1 cellular context compared by ENCODE assay signal in genomic region chr15:64640146-64640868, GRCh38.
TF ChIP-seq lines count a peak whose summit lies in the region.

No MANE protein-coding gene starts in this region.

TF ChIP-seq in HepG2, 621 proteins besides CTCF, POLR2A, EP300 and RAD21 (continued from another document):
- 0 out of 2 replicates have a peak, but pooled peaks have one; percentile 26 for TF ChIP-seq HNF1A (IDR thresholded peaks at IDR 0.05; ENCODE audit: low read depth)
- no peak for TF ChIP-seq HNF1A (CRISPR knock-in tag; IDR thresholded peaks at IDR 0.05; ENCODE audit: borderline replicate concordance)
- peak; percentile 85 for TF ChIP-seq ARID5B (CRISPR knock-in tag; IDR thresholded peaks at IDR 0.05)
- no peak for TF ChIP-seq NONO (IDR thresholded peaks at IDR 0.05)
- TF ChIP-seq NONO (CRISPR knock-in tag; conservative IDR thresholded peaks at IDR 0.05), result no peak
- no peak for TF ChIP-seq THAP8 (CRISPR knock-in tag; IDR thresholded peaks at IDR 0.05; ENCODE audit: borderline replicate concordance)
- TF ChIP-seq ZFP91 (CRISPR knock-in tag; IDR thresholded peaks at IDR 0.05; ENCODE audit: borderline replicate concordance), result no peak
- no peak for TF ChIP-seq ISX (CRISPR knock-in tag; conservative IDR thresholded peaks at IDR 0.05)
- no peak for TF ChIP-seq RBAK (CRISPR knock-in tag; IDR thresholded peaks at IDR 0.05)
- no peak for TF ChIP-seq ZNF264 (CRISPR knock-in tag; IDR thresholded peaks at IDR 0.05)
- TF ChIP-seq ZNF225 (CRISPR knock-in tag; IDR thresholded peaks at IDR 0.05), result no peak
- TF ChIP-seq CENPBD1 (CRISPR knock-in tag; IDR thresholded peaks at IDR 0.05; ENCODE audit: borderline replicate concordance, low read depth), result no peak
- no peak for TF ChIP-seq NFE2L1 (CRISPR knock-in tag; IDR thresholded peaks at IDR 0.05; ENCODE audit: borderline replicate concordance)
- no peak for TF ChIP-seq AHR (CRISPR knock-in tag; IDR thresholded peaks at IDR 0.05)
- no peak for TF ChIP-seq RBM39 (IDR thresholded peaks at IDR 0.05; ENCODE audit: low read depth, low read length, poor library complexity, severe bottlenecking)
- TF ChIP-seq CEBPB (IDR thresholded peaks at IDR 0.05; ENCODE audit: borderline replicate concordance, low read depth, low read length), result no peak
- TF ChIP-seq KLF6 (CRISPR knock-in tag; IDR thresholded peaks at IDR 0.05), result no peak
- no peak for TF ChIP-seq ZBTB10 (CRISPR knock-in tag; IDR thresholded peaks at IDR 0.05; ENCODE audit: borderline replicate concordance)
- no peak for TF ChIP-seq ZNF800 (CRISPR knock-in tag; IDR thresholded peaks at IDR 0.05)
- TF ChIP-seq SRSF1 (optimal IDR thresholded peaks at IDR 0.05; ENCODE audit: low read depth, low read length), result no peak
- TF ChIP-seq ATAD3A (CRISPR knock-in tag; IDR thresholded peaks at IDR 0.05), result no peak
- TF ChIP-seq ZNF501 (CRISPR knock-in tag; IDR thresholded peaks at IDR 0.05), result no peak
- no peak for TF ChIP-seq CREB1 (IDR thresholded peaks at IDR 0.05)
- TF ChIP-seq CREB1 (CRISPR knock-in tag; IDR thresholded peaks at IDR 0.05), result peak; percentile 42; the same call in 1 of the 2 replicates
- no peak for TF ChIP-seq RNF219 (CRISPR knock-in tag; IDR thresholded peaks at IDR 0.05)
- TF ChIP-seq HOXA3 (CRISPR knock-in tag; IDR thresholded peaks at IDR 0.05), result 0 out of 2 replicates have a peak, but pooled peaks have one; percentile 22
- TF ChIP-seq NR2F6 (IDR thresholded peaks at IDR 0.05), result peak; percentile 14; the same call in 1 of the 2 replicates
- no peak for TF ChIP-seq NR2F6 (CRISPR knock-in tag; IDR thresholded peaks at IDR 0.05)
- TF ChIP-seq PPARG (CRISPR knock-in tag; conservative IDR thresholded peaks at IDR 0.05), result 0 out of 2 replicates have a peak, but pooled peaks have one; percentile 18
- TF ChIP-seq RFX5 (IDR thresholded peaks at IDR 0.05; ENCODE audit: low read depth, low read length), result no peak
